11 cellular contexts compared by ENCODE assay signal in the genomic region with DNA sequence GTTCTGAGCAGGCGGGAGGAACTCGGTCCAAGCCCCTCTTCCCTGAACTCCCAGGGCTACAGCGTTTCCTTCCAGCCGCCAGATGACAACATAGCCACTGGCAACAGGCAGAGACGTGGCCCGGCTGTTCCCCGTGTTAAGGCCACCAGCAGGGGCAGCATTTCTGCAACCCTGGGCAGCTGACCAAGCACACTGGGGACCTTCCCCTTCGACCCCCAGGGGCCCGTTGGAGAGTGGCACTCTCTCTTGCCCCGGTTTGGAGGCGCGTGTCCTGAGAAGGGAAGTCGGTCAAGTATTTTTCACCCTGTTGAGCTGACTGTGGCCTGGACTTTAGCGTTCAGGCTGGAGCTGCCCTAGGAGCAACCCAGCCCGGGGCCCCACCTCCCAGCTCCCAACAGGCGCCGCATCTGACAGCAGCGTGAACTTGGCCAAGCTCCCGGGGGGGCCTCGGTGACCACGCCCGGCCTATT. TPM values are rescaled to one million over a fixed set of nuclear protein-coding genes. Genes with fewer than 3 reads are reported as not detected.
DNase-seq lines count a peak whose midpoint lies in the region; ATAC-seq, FAIRE-seq and TF ChIP-seq lines count a peak whose summit lies in the region.
"Had no signal": no experiment of that assay in that cellular context is flagged by ENCODE, and none has a peak within 500 bp of the region (broad histone marks: within the 10 kb centered on the region; RNA-seq: fewer than 3 reads in every experiment).

No MANE protein-coding gene starts in this region.

- no peak for FAIRE-seq in keratinocyte (lab: Jason Lieb, UNC)
- FAIRE-seq: G401.6 had no signal

- TF ChIP-seq POLR2A in uterus (IDR thresholded peaks at IDR 0.05): no peak

- H3K36me3 ChIP-seq in keratinocyte (ENCODE audit: control insufficient read depth in 2 of 2, extremely low read depth in 1 of 2, insufficient read depth in 2 of 2, low read length in 2 of 2) (no peaks in the 10 kb centered on the region), uterus (no peaks in the 10 kb centered on the region)

- no peaks in the 10 kb centered on the region for H3K27me3 Mint-ChIP-seq in activated CD4-positive, alpha-beta memory T cell treated with anti-CD3 and anti-CD28 coated beads for 36 hours

- no peaks in the 10 kb centered on the region for H3K9me3 Mint-ChIP-seq in activated CD4-positive, alpha-beta memory T cell treated with anti-CD3 and anti-CD28 coated beads for 36 hours

- dilution Hi-C loops in keratinocyte (cut with MboI; ENCODE audit: extremely low pct_ligation_motif_present, low sequenced_read_pairs): no loop called here

- H3K27ac ChIP-seq in keratinocyte (ENCODE audit: control insufficient read depth, insufficient read depth, low read length): no peak overlapping the region
- no peak overlapping the region for H3K27ac ChIP-seq in uterus
- H3K27ac ChIP-seq: epithelial cell of prostate had no signal

- DNase-seq in AG09309 (ENCODE audit: low read depth) (no peak), HEK293T (ENCODE audit: extremely low spot score) (peak; percentile 63), cardiac fibroblast (ENCODE audit: low read depth in 2 of 2) (peak; percentile 54 to 73), keratinocyte (ENCODE audit: low read depth, low spot score) (no peak), NCI-H2081 treated with DMSO at 0.1 percent for 48 hours (lab: John Stamatoyannopoulos, UW) (no peak), uterus (no peak)
- no peak for DNase-seq in activated CD4-positive, alpha-beta memory T cell treated with anti-CD3 and anti-CD28 coated beads for 36 hours
- DNase-seq: NCI-H1436 treated with DMSO at 0.1 percent for 48 hours had no signal

- H3K9me3 ChIP-seq in keratinocyte (ENCODE audit: control insufficient read depth, low read depth, low read length) (no peaks in the 10 kb centered on the region), uterus (no peaks in the 10 kb centered on the region)

- no peak overlapping the region for H3K9ac ChIP-seq in keratinocyte (ENCODE audit: control insufficient read depth, extremely low read depth, insufficient read depth, low read length)

- CTCF ChIA-PET in HEK293T (lab: Yijun Ruan, JAX): interaction anchor here (0.7 to 1.2 kb wide), 2 partner anchors 9 to 18 kb away, joined by 4 to 6 read pairs; no protein-coding TSS in a partner anchor
- CTCF ChIA-PET in activated CD4-positive, alpha-beta memory T cell treated with anti-CD3 and anti-CD28 coated beads for 36 hours (lab: Charles Lee): no interaction called here

- H3K4me2 ChIP-seq in keratinocyte (ENCODE audit: control insufficient read depth, extremely low read depth, insufficient read depth, low read depth, low read length): no peak overlapping the region

- no peaks in the 10 kb centered on the region for H3K9me1 ChIP-seq in keratinocyte (ENCODE audit: control insufficient read depth, extremely low read depth, insufficient read depth, low read length)

- H3K36me3 Mint-ChIP-seq in activated CD4-positive, alpha-beta memory T cell treated with anti-CD3 and anti-CD28 coated beads for 36 hours: peaks cover under 1% of the 10 kb centered on the region

- H3K4me3 Mint-ChIP-seq in activated CD4-positive, alpha-beta memory T cell treated with anti-CD3 and anti-CD28 coated beads for 36 hours: no peak overlapping the region

- intact Hi-C loops in uterus (cut with DNase I; ENCODE audit: low total_unique reads): no loop called here
- intact Hi-C loops in activated CD4-positive, alpha-beta memory T cell treated with anti-CD3 and anti-CD28 coated beads for 36 hours (cut with micrococcal nuclease): no loop called here

- TF ChIP-seq CTCF in AG09309 (IDR thresholded peaks at IDR 0.05; ENCODE audit: control insufficient read depth, insufficient read depth, low read depth, low read length, missing control alignments) (peak; percentile 34), cardiac fibroblast (IDR thresholded peaks at IDR 0.05; ENCODE audit: low read depth, low read length) (peak; percentile 57), keratinocyte (optimal IDR thresholded peaks at IDR 0.05 in 1 of 3, IDR thresholded peaks at IDR 0.05 in 1 of 3, conservative IDR thresholded peaks at IDR 0.05 in 1 of 3; ENCODE audit: extremely low read depth in 1 of 3, insufficient read depth in 2 of 3, low read length in 3 of 3) (peak; percentile 21 to 36 (median 28)), uterus (IDR thresholded peaks at IDR 0.05) (no peak)

- no peak overlapping the region for H2AFZ ChIP-seq in keratinocyte (ENCODE audit: control insufficient read depth, low read length)

- H3K27ac Mint-ChIP-seq in activated CD4-positive, alpha-beta memory T cell treated with anti-CD3 and anti-CD28 coated beads for 36 hours: no peak overlapping the region

- H3K4me1 ChIP-seq in keratinocyte (ENCODE audit: control insufficient read depth, extremely low read depth, insufficient read depth, low read length): no peaks in the 10 kb centered on the region
- H3K4me1 ChIP-seq in uterus: no peaks in the 10 kb centered on the region

- ATAC-seq in HG03139 (IDR thresholded peaks at IDR 0.05; ENCODE audit: unreplicated experiment): no peak

- POLR2A ChIA-PET in HEK293T (lab: Yijun Ruan, JAX): no interaction called here
- POLR2A ChIA-PET in activated CD4-positive, alpha-beta memory T cell treated with anti-CD3 and anti-CD28 coated beads for 36 hours (lab: Charles Lee): no interaction called here

- H3K4me1 Mint-ChIP-seq in activated CD4-positive, alpha-beta memory T cell treated with anti-CD3 and anti-CD28 coated beads for 36 hours (ENCODE audit: low read depth): no peaks in the 10 kb centered on the region

- no peaks in the 10 kb centered on the region for H4K20me1 ChIP-seq in keratinocyte (ENCODE audit: control insufficient read depth, extremely low read depth, insufficient read depth, low read length)

- no peaks in the 10 kb centered on the region for H3K27me3 ChIP-seq in keratinocyte (ENCODE audit: control insufficient read depth, extremely low read depth, insufficient read depth, low read length)
- no peaks in the 10 kb centered on the region for H3K27me3 ChIP-seq in uterus

- H3K4me3 ChIP-seq in AG09309 (ENCODE audit: control insufficient read depth, low read depth, low read length) (no peak overlapping the region), cardiac fibroblast (replicated peaks in 1 of 2; ENCODE audit: low read depth in 2 of 2, low read length in 2 of 2) (no peak overlapping the region), keratinocyte (ENCODE audit: control insufficient read depth in 2 of 3, extremely low read depth in 1 of 3, insufficient read depth in 2 of 3, low read depth in 1 of 3, low read length in 3 of 3) (no peak overlapping the region), uterus (no peak overlapping the region)

- H3K79me2 ChIP-seq in keratinocyte (ENCODE audit: control insufficient read depth, insufficient read depth, low read length): no peaks in the 10 kb centered on the region

TF ChIP-seq in HEK293T, 16 proteins besides CTCF, POLR2A, EP300 and RAD21 (continues in another document):
- TF ChIP-seq, protein P1, sequence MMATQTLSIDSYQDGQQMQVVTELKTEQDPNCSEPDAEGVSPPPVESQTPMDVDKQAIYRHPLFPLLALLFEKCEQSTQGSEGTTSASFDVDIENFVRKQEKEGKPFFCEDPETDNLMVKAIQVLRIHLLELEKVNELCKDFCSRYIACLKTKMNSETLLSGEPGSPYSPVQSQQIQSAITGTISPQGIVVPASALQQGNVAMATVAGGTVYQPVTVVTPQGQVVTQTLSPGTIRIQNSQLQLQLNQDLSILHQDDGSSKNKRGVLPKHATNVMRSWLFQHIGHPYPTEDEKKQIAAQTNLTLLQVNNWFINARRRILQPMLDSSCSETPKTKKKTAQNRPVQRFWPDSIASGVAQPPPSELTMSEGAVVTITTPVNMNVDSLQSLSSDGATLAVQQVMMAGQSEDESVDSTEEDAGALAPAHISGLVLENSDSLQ (IDR thresholded peaks at IDR 0.05): no peak
- TF ChIP-seq FOXM1 (IDR thresholded peaks at IDR 0.05; ENCODE audit: borderline replicate concordance): no peak
- no peak for TF ChIP-seq ELF4 (IDR thresholded peaks at IDR 0.05)
- no peak for TF ChIP-seq FOXK2 (IDR thresholded peaks at IDR 0.05)
- TF ChIP-seq CTBP1 (IDR thresholded peaks at IDR 0.05; ENCODE audit: borderline replicate concordance): no peak

RNA-seq across cellular contexts. Expression of a gene that starts 37.6 kb away (rescaled TPM):
- 2.1 to 4.2 TPM (median 3.8 TPM) in 3 replicates for polyA plus RNA-seq in keratinocyte
- polyA plus RNA-seq in keratinocyte (2011; ENCODE audit: low read depth): 12.5 TPM
- polyA plus RNA-seq in keratinocyte (2011; cell fraction: cytosol; rRNA removed): 1.5 and 2.4 TPM in 2 replicates
- polyA plus RNA-seq in keratinocyte (2011; cell fraction: nucleus; rRNA removed): 10.2 and 10.8 TPM in 2 replicates
- 1.9 and 2.5 TPM in 2 replicates for polyA plus RNA-seq in keratinocyte (2012; ENCODE audit: low replicate concordance)
- polyA minus RNA-seq in keratinocyte: 2.2 to 6.4 TPM (median 4.4 TPM) in 3 replicates
- polyA minus RNA-seq in keratinocyte (2011; cell fraction: cytosol; rRNA and poly(A)+ RNA removed): 2.9 TPM
- 3.3 and 4.0 TPM in 2 replicates for polyA minus RNA-seq in keratinocyte (2011; cell fraction: nucleus; rRNA and poly(A)+ RNA removed)
- 1 to 10 TPM; 2.8 to 8.5 (median 6.6) TPM for total RNA-seq in uterus
- total RNA-seq in activated CD4-positive, alpha-beta memory T cell treated with anti-CD3 and anti-CD28 coated beads for 36 hours: 1 to 10 TPM; 4.3 to 4.6 TPM

RNA-seq across cellular contexts. Expression of a gene that starts 37.7 kb away (rescaled TPM):
- polyA plus RNA-seq in keratinocyte: 6.7 to 21.5 TPM (median 19.8 TPM) in 3 replicates
- polyA plus RNA-seq in keratinocyte (2011; ENCODE audit: low read depth): 29.4 TPM
- 12.1 and 14.5 TPM in 2 replicates for polyA plus RNA-seq in keratinocyte (2011; cell fraction: cytosol; rRNA removed)
- polyA plus RNA-seq in keratinocyte (2011; cell fraction: nucleus; rRNA removed): 8.5 and 14.1 TPM in 2 replicates
- 22.8 and 35.2 TPM in 2 replicates for polyA plus RNA-seq in keratinocyte (2012; ENCODE audit: low replicate concordance)
- 0.30 to 6.2 TPM (median 1.1 TPM) in 3 replicates for polyA minus RNA-seq in keratinocyte
- polyA minus RNA-seq in keratinocyte (2011; cell fraction: cytosol; rRNA and poly(A)+ RNA removed): 7.1 TPM
- polyA minus RNA-seq in keratinocyte (2011; cell fraction: nucleus; rRNA and poly(A)+ RNA removed): 2.1 and 5.0 TPM in 2 replicates
- total RNA-seq in uterus: 10 to 100 TPM in 3 of 4 donors, 1 to 10 TPM in 1; 7.1 to 32.5 (median 12.6) TPM
- total RNA-seq in activated CD4-positive, alpha-beta memory T cell treated with anti-CD3 and anti-CD28 coated beads for 36 hours: 10 to 100 TPM; 49.7 to 54.0 TPM

RNA-seq across cellular contexts. Expression of a gene that starts 59.2 kb away (rescaled TPM):
- 49.3 to 68.6 TPM (median 62.0 TPM) in 3 replicates for polyA plus RNA-seq in keratinocyte
- 97.7 TPM for polyA plus RNA-seq in keratinocyte (2011; ENCODE audit: low read depth)
- 70.5 and 101 TPM in 2 replicates for polyA plus RNA-seq in keratinocyte (2011; cell fraction: cytosol; rRNA removed)
- 67.0 and 81.8 TPM in 2 replicates for polyA plus RNA-seq in keratinocyte (2011; cell fraction: nucleus; rRNA removed)
- 67.1 and 77.2 TPM in 2 replicates for polyA plus RNA-seq in keratinocyte (2012; ENCODE audit: low replicate concordance)
- polyA minus RNA-seq in keratinocyte: 32.7 to 73.3 TPM (median 46.2 TPM) in 3 replicates
- polyA minus RNA-seq in keratinocyte (2011; cell fraction: cytosol; rRNA and poly(A)+ RNA removed): 46.2 TPM
- 14.7 and 25.8 TPM in 2 replicates for polyA minus RNA-seq in keratinocyte (2011; cell fraction: nucleus; rRNA and poly(A)+ RNA removed)
- total RNA-seq in uterus: 10 to 100 TPM in 1 of 4 donors, 1 to 10 TPM in 2, not detected in 1; 3.6 to 11.2 (median 3.8) TPM
- total RNA-seq in activated CD4-positive, alpha-beta memory T cell treated with anti-CD3 and anti-CD28 coated beads for 36 hours: 10 to 100 TPM in 1 of 2 experiments, 1 to 10 TPM in 1; 9.1 to 11.4 TPM

Comparison
In these comparisons a context has a peak if more than half of its experiments do, and no peak if none do; other contexts are left out.
1. DNase-seq: peak in HEK293T (single experiment) and cardiac fibroblast (2 of 2); none in AG09309 (single experiment), keratinocyte (single experiment), NCI-H2081 treated with DMSO at 0.1 percent for 48 hours (single experiment), uterus (0 of 2) and activated CD4-positive, alpha-beta memory T cell treated with anti-CD3 and anti-CD28 coated beads for 36 hours (single experiment).
2. CTCF ChIP-seq: peak in AG09309 (single experiment), cardiac fibroblast (single experiment) and keratinocyte (3 of 3); none in uterus (0 of 4).